1 cellular context compared by ENCODE assay signal in genomic region chr16:407253-407652, GRCh38.
TF ChIP-seq lines count a peak whose summit lies in the region.

No MANE protein-coding gene starts in this region.

TF ChIP-seq in IMR-90, 13 proteins besides CTCF, POLR2A, EP300 and RAD21:
- no peak for TF ChIP-seq CHD1 (IDR thresholded peaks at IDR 0.05; ENCODE audit: low read depth, low read length)
- no peak for TF ChIP-seq NFE2L2 (IDR thresholded peaks at IDR 0.05; ENCODE audit: low read depth, low read length)
- TF ChIP-seq MAZ (IDR thresholded peaks at IDR 0.05; ENCODE audit: borderline replicate concordance, low read depth, low read length) = no peak
- TF ChIP-seq RFX5 (IDR thresholded peaks at IDR 0.05; ENCODE audit: low read depth, low read length) = no peak
- TF ChIP-seq MXI1 (IDR thresholded peaks at IDR 0.05; ENCODE audit: borderline replicate concordance, low read depth, low read length) = no peak
- TF ChIP-seq, protein P1, sequence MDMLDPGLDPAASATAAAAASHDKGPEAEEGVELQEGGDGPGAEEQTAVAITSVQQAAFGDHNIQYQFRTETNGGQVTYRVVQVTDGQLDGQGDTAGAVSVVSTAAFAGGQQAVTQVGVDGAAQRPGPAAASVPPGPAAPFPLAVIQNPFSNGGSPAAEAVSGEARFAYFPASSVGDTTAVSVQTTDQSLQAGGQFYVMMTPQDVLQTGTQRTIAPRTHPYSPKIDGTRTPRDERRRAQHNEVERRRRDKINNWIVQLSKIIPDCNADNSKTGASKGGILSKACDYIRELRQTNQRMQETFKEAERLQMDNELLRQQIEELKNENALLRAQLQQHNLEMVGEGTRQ (IDR thresholded peaks at IDR 0.05; ENCODE audit: low read depth, low read length) = no peak
- TF ChIP-seq ELK1 (IDR thresholded peaks at IDR 0.05; ENCODE audit: borderline replicate concordance, low read depth, low read length) = no peak
- no peak for TF ChIP-seq BHLHE40 (IDR thresholded peaks at IDR 0.05; ENCODE audit: low read depth, low read length)
- TF ChIP-seq FOS (IDR thresholded peaks at IDR 0.05; ENCODE audit: low read depth, low read length) = no peak
- no peak for TF ChIP-seq RCOR1 (IDR thresholded peaks at IDR 0.05; ENCODE audit: insufficient replicate concordance, low read length)
- TF ChIP-seq CEBPB (IDR thresholded peaks at IDR 0.05; ENCODE audit: low read depth, low read length) = no peak
- no peak for TF ChIP-seq SMC3 (IDR thresholded peaks at IDR 0.05; ENCODE audit: low read depth, low read length)
- TF ChIP-seq MAFK (IDR thresholded peaks at IDR 0.05; ENCODE audit: low read depth, low read length) = no peak
